Comparison of ENCODE assay signal across 8 cellular contexts in the genomic region with DNA sequence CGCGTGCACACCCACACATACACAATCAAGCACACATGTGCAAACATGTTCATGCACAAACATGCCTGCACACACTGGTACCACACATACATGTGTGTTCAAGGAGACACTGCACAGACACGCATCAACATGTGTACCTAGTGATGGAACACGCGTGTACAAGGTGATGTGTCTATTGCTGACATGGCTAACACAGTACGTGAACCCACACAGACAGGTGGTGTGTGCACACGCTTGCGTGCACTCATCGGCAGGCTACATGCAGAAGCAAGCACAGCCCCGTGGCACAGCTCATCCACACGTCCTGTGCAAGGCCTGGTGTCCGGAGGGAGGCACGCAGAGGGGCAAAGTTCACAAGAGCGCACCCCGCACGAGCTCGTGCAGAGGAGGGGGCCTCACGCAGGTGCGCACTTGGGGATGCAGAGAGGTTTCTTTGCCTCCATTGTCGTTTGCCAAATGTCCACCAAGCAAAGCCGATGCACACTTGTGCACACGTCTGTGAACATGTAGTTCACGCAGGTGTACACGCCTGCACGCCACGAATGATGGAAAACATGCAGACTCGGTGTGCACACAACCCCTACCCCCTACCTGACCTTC. TPM values are rescaled to one million over a fixed set of nuclear protein-coding genes. Genes with fewer than 3 reads are reported as not detected.
DNase-seq lines count a peak whose midpoint lies in the region; ATAC-seq and TF ChIP-seq lines count a peak whose summit lies in the region.

No MANE protein-coding gene starts in this region.

- no peak for TF ChIP-seq POLR2A in Peyer's patch (IDR thresholded peaks at IDR 0.05)

- H3K36me3 ChIP-seq in Peyer's patch (peaks cover 0 to 17% (median 0%) of the 10 kb centered on the region in 3 donors), aorta (ENCODE audit: control insufficient read depth in 1 of 2, insufficient read depth in 2 of 2, low read length in 1 of 2) (no peaks in the 10 kb centered on the region)

- no peaks in the 10 kb centered on the region for H3K27me3 Mint-ChIP-seq in progenitor cell of endocrine pancreas

- no peaks in the 10 kb centered on the region for H3K9me3 Mint-ChIP-seq in progenitor cell of endocrine pancreas (ENCODE audit: low read depth)

- CTCF ChIA-PET in HEK293T (lab: Yijun Ruan, JAX), result no interaction called here

- TF ChIP-seq CTCF in Peyer's patch (IDR thresholded peaks at IDR 0.05) (no peak), epithelial cell of proximal tubule (conservative IDR thresholded peaks at IDR 0.05; ENCODE audit: low read depth, low read length) (no peak), progenitor cell of endocrine pancreas (IDR thresholded peaks at IDR 0.05; ENCODE audit: unreplicated experiment) (no peak)

- WGBS in aorta, 2 donors, result 39 to 41% methylated on average over 27 of the region's 27 CpGs

- peak overlapping the region; percentile 89 to 94 (median 92) for H3K27ac ChIP-seq in Peyer's patch
- H3K27ac ChIP-seq in aorta (ENCODE audit: low read depth in 1 of 2, low read length in 2 of 2), result no peak overlapping the region

- in situ Hi-C loops in G401 (cut with HindIII; ENCODE audit: low sequenced_read_pairs), result no loop called here

- H3K4me3 ChIP-seq in Peyer's patch (peak overlapping the region; percentile 77 to 96 (median 83)), epithelial cell of proximal tubule (ENCODE audit: low read depth, low read length) (peak overlapping the region; percentile 73), aorta (ENCODE audit: low read length in 2 of 2) (peak overlapping the region in 1 of 2 donors; percentile 51)

- DNase-seq in G401 (ENCODE audit: low spot score), result peak; percentile 34
- peak in 1 of 3 donors; percentile 63 for DNase-seq in Peyer's patch
- no peak for DNase-seq in epithelial cell of proximal tubule (ENCODE audit: low read depth)
- DNase-seq in progenitor cell of endocrine pancreas (ENCODE audit: low spot score, unreplicated experiment), result no peak
- DNase-seq in NCI-H1105 (lab: John Stamatoyannopoulos, UW), result no peak
- no peak for DNase-seq in aorta
- no peak for DNase-seq in HEK293T (ENCODE audit: extremely low spot score)

- ATAC-seq in aorta (ENCODE audit: low FRiP score), result no peak
- ATAC-seq in HG03139 (IDR thresholded peaks at IDR 0.05; ENCODE audit: unreplicated experiment), result no peak

- peak overlapping the region; percentile 93 for H3K27ac Mint-ChIP-seq in progenitor cell of endocrine pancreas

- no peaks in the 10 kb centered on the region for H3K36me3 Mint-ChIP-seq in progenitor cell of endocrine pancreas (ENCODE audit: insufficient read depth)

- peak overlapping the region; percentile 85 for H3K4me3 Mint-ChIP-seq in progenitor cell of endocrine pancreas (ENCODE audit: low read depth)

- H3K4me1 ChIP-seq in Peyer's patch (peaks cover 12 to 54% (median 38%) of the 10 kb centered on the region in 4 donors), aorta (ENCODE audit: control insufficient read depth in 1 of 2, insufficient read depth in 2 of 2, low read length in 2 of 2) (no peaks in the 10 kb centered on the region)

- H3K27me3 ChIP-seq in Peyer's patch (no peaks in the 10 kb centered on the region), aorta (ENCODE audit: control insufficient read depth in 1 of 2, insufficient read depth in 2 of 2, low read length in 1 of 2) (no peaks in the 10 kb centered on the region)

- POLR2A ChIA-PET in HEK293T (lab: Yijun Ruan, JAX), result interaction anchor here (0.9 kb wide), 1 partner anchor 19 kb away, joined by 3 read pairs; no protein-coding TSS in a partner anchor

- intact Hi-C loops in aorta (cut with DNase I), result no loop called here

- H3K4me1 Mint-ChIP-seq in progenitor cell of endocrine pancreas (ENCODE audit: low read depth), result peaks cover 14% of the 10 kb centered on the region

- H3K9me3 ChIP-seq in Peyer's patch (no peaks in the 10 kb centered on the region), aorta (ENCODE audit: control insufficient read depth, low read length) (no peaks in the 10 kb centered on the region)

TF ChIP-seq in HEK293T, 16 proteins besides CTCF, POLR2A, EP300 and RAD21:
- no peak for TF ChIP-seq SUZ12 (IDR thresholded peaks at IDR 0.05)

RNA-seq across cellular contexts. Expression of a gene that starts 1.0 kb away (rescaled TPM):
- total RNA-seq in G401 (2014; rRNA removed; shearing (Covaris generic)), result 23.6 and 33.8 TPM in 2 replicates
- total RNA-seq in Peyer's patch, result 100 to 1,000 TPM in 2 of 4 donors, 10 to 100 TPM in 2; 78.1 to 156 (median 110) TPM
- total RNA-seq in epithelial cell of proximal tubule, result 21.8 and 29.1 TPM in 2 replicates
- total RNA-seq in progenitor cell of endocrine pancreas, result 111 and 124 TPM in 2 replicates
- 10 to 100 TPM; 25.0 to 69.2 TPM for total RNA-seq in aorta
- 10 to 100 TPM; 10.6 to 63.9 TPM for polyA plus RNA-seq in aorta

RNA-seq across cellular contexts. Expression of a gene that starts 1.6 kb away (rescaled TPM):
- total RNA-seq in G401 (2014; rRNA removed; shearing (Covaris generic)), result 66.7 and 84.9 TPM in 2 replicates
- total RNA-seq in Peyer's patch (10 to 100 TPM; 12.4 to 38.9 (median 24.4) TPM), epithelial cell of proximal tubule (46.5 and 92.7 TPM in 2 replicates), progenitor cell of endocrine pancreas (13.8 and 17.9 TPM in 2 replicates), aorta (10 to 100 TPM in 1 of 2 donors, 1 to 10 TPM in 1; 7.4 to 12.6 TPM)
- polyA plus RNA-seq in aorta, result 10 to 100 TPM in 1 of 2 donors, 1 to 10 TPM in 1; 5.8 to 13.7 TPM

RNA-seq across cellular contexts. Expression of a gene that starts 17.7 kb away (rescaled TPM):
- total RNA-seq in G401 (2014; rRNA removed; shearing (Covaris generic)), result 107 and 109 TPM in 2 replicates
- 100 to 1,000 TPM; 146 to 359 (median 273) TPM for total RNA-seq in Peyer's patch
- 58.7 and 118 TPM in 2 replicates for total RNA-seq in epithelial cell of proximal tubule
- 163 and 177 TPM in 2 replicates for total RNA-seq in progenitor cell of endocrine pancreas
- 100 to 1,000 TPM; 114 to 121 TPM for total RNA-seq in aorta
- 100 to 1,000 TPM in 1 of 2 donors, 10 to 100 TPM in 1; 48.0 to 995 TPM for polyA plus RNA-seq in aorta

RNA-seq across cellular contexts. Expression of a gene that starts 17.8 kb away (rescaled TPM):
- 22.5 and 23.5 TPM in 2 replicates for total RNA-seq in G401 (2014; rRNA removed; shearing (Covaris generic))
- total RNA-seq in Peyer's patch (10 to 100 TPM; 10.7 to 94.0 (median 84.6) TPM), epithelial cell of proximal tubule (40.1 and 42.4 TPM in 2 replicates), progenitor cell of endocrine pancreas (16.8 and 17.5 TPM in 2 replicates), aorta (10 to 100 TPM; 13.9 to 16.4 TPM)
- 10 to 100 TPM; 12.9 to 14.9 TPM for polyA plus RNA-seq in aorta

RNA-seq across cellular contexts. Expression of a gene that starts 24.3 kb away (rescaled TPM):
- 0.14 TPM in 1 of 2 replicates, not detected in the other for total RNA-seq in G401 (2014; rRNA removed; shearing (Covaris generic))
- total RNA-seq in Peyer's patch (1 to 10 TPM; 2.1 to 5.8 (median 3.0) TPM), epithelial cell of proximal tubule (not detected in 2 replicates), progenitor cell of endocrine pancreas (1.1 and 1.2 TPM in 2 replicates), aorta (under 1 TPM; 0.24 to 0.36 TPM)
- under 1 TPM; 0.25 to 0.31 TPM for polyA plus RNA-seq in aorta

Comparison
In these comparisons a context has a peak if more than half of its experiments do, and no peak if none do; other contexts are left out.
1. H3K27ac ChIP-seq: peak in Peyer's patch (4 of 4); none in aorta (0 of 2).